17 cellular contexts compared by ENCODE assay signal in genomic region chr20:62202083-62202395, GRCh38. TPM values are rescaled to one million over a fixed set of nuclear protein-coding genes. Genes with fewer than 3 reads are reported as not detected.
DNase-seq lines count a peak whose midpoint lies in the region; ATAC-seq and TF ChIP-seq lines count a peak whose summit lies in the region.
"Had no signal": no experiment of that assay in that cellular context is flagged by ENCODE, and none has a peak within 500 bp of the region (broad histone marks: within the 10 kb centered on the region; RNA-seq: fewer than 3 reads in every experiment).

No MANE protein-coding gene starts in this region.

- peaks cover 57% of the 10 kb centered on the region for H3K36me3 ChIP-seq in right atrium auricular region
- peaks cover 0 to 6% of the 10 kb centered on the region in 2 donors for H3K36me3 ChIP-seq in aorta (ENCODE audit: control insufficient read depth in 1 of 2, insufficient read depth in 2 of 2, low read length in 1 of 2)
- H3K36me3 ChIP-seq in neuronal stem cell (replicated peaks in 1 of 2; ENCODE audit: control insufficient read depth in 2 of 2, insufficient read depth in 2 of 2, low read length in 2 of 2) = peaks cover 29 to 54% of the 10 kb centered on the region in 2 donors
- H3K36me3 ChIP-seq: neural progenitor cell had no signal

- TF ChIP-seq CTCF in right atrium auricular region (IDR thresholded peaks at IDR 0.05) = no peak

- H3K18ac ChIP-seq in neuronal stem cell (ENCODE audit: low read length) = no peak overlapping the region

- no peak overlapping the region for H3K4me3 ChIP-seq in right atrium auricular region
- no peak overlapping the region for H3K4me3 ChIP-seq in aorta (ENCODE audit: low read length in 2 of 2)
- H3K4me3 ChIP-seq in neuronal stem cell (ENCODE audit: low read length in 2 of 2) = no peak overlapping the region
- H3K4me3 ChIP-seq: A549, gastrocnemius medialis, neural progenitor cell had no signal

- no peak overlapping the region for H2BK5ac ChIP-seq in neuronal stem cell (ENCODE audit: low read length)

- ATAC-seq in Right ventricle myocardium superior (ENCODE audit: poor library complexity) (no peak), aorta (ENCODE audit: low FRiP score) (no peak)
- ATAC-seq: A549, gastrocnemius medialis had no signal

- H2BK120ac ChIP-seq in neuronal stem cell (ENCODE audit: low read depth, low read length) = no peak overlapping the region

- no peak overlapping the region for H2BK15ac ChIP-seq in neuronal stem cell (ENCODE audit: low read length)

- 66 to 96% methylated on average over 5 of the region's 5 CpGs for WGBS in aorta, 2 donors
- WGBS in neuronal stem cell (ENCODE audit: extremely low coverage in 2 of 2, insufficient read length in 2 of 2, insufficient replicate concordance in 1 of 2), 2 donors = no CpG with 5 or more reads among the region's 5 CpGs

- H3K23ac ChIP-seq in neuronal stem cell (ENCODE audit: low read depth, low read length, poor library complexity) = no peak overlapping the region

- no peaks in the 10 kb centered on the region for H3K9me3 ChIP-seq in right atrium auricular region
- H3K9me3 ChIP-seq in aorta (ENCODE audit: control insufficient read depth, low read length) = no peaks in the 10 kb centered on the region
- peaks cover 0 to 2% of the 10 kb centered on the region in 2 donors for H3K9me3 ChIP-seq in neuronal stem cell (replicated peaks in 1 of 2; ENCODE audit: control insufficient read depth in 2 of 2, insufficient read depth in 1 of 2, low read depth in 1 of 2, low read length in 2 of 2)
- H3K9me3 ChIP-seq: A549, gastrocnemius medialis had no signal

- H2AFZ ChIP-seq in neuronal stem cell (ENCODE audit: low read length) = no peak overlapping the region
- H2AFZ ChIP-seq: neural progenitor cell had no signal

- H4K8ac ChIP-seq in neuronal stem cell (ENCODE audit: low read depth, low read length) = no peak overlapping the region

- DNase-seq in Right ventricle myocardium superior (peak; percentile 34), right atrium auricular region (ENCODE audit: low spot score) (no peak), HS-5 (ENCODE audit: low read depth) (peak; percentile 31), epidermal melanocyte (ENCODE audit: insufficient read length, low spot score) (peak; percentile 48), aorta (peak; percentile 11 to 39), NCI-H1694 treated with DMSO at 0.1 percent for 48 hours (lab: John Stamatoyannopoulos, UW) (no peak), neuronal stem cell (ENCODE audit: low spot score) (no peak)
- DNase-seq in activated CD4-positive, alpha-beta T cell treated with anti-CD3 and anti-CD28 coated beads, Interleukin-2, amount 50 U/mL, for 48 hours = no peak
- DNase-seq: activated CD4-positive, alpha-beta T cell treated with anti-CD3 and anti-CD28 coated beads for 1 hour; activated T-cell treated with anti-CD3 and anti-CD28 coated beads for 4 hours; gastrocnemius medialis; GOT3; NCI-H526; stimulated activated CD4-positive, alpha-beta T cell treated with anti-CD3 and anti-CD28 coated beads, Interleukin-1b, Interleukin-23, amount 100 ng/mL, for 48 hours; T-helper 2 cell had no signal

- intact Hi-C loops in Right ventricle myocardium superior (cut with DNase I) (no loop called here), aorta (cut with DNase I) (no loop called here)

- no peak overlapping the region for H3K27ac ChIP-seq in right atrium auricular region
- H3K27ac ChIP-seq in aorta (ENCODE audit: low read depth in 1 of 2, low read length in 2 of 2) = no peak overlapping the region
- no peak overlapping the region for H3K27ac ChIP-seq in neuronal stem cell (replicated peaks; ENCODE audit: low read length)
- H3K27ac ChIP-seq: A549, gastrocnemius medialis, neural progenitor cell had no signal

- H3K14ac ChIP-seq in neuronal stem cell (ENCODE audit: low read length) = no peak overlapping the region

- no peak overlapping the region for H2BK12ac ChIP-seq in neuronal stem cell (ENCODE audit: low read length)

- H3K4me1 ChIP-seq in right atrium auricular region = no peaks in the 10 kb centered on the region
- H3K4me1 ChIP-seq in aorta (ENCODE audit: control insufficient read depth in 1 of 2, insufficient read depth in 2 of 2, low read length in 2 of 2) = no peaks in the 10 kb centered on the region
- H3K4me1 ChIP-seq in neuronal stem cell (ENCODE audit: control insufficient read depth in 2 of 2, insufficient read depth in 1 of 2, low read depth in 1 of 2, low read length in 2 of 2) = no peaks in the 10 kb centered on the region
- H3K4me1 ChIP-seq: A549, gastrocnemius medialis, neural progenitor cell had no signal

- H3K9ac ChIP-seq in neuronal stem cell (ENCODE audit: low read depth, low read length, poor library complexity) = no peak overlapping the region
- H3K9ac ChIP-seq: neural progenitor cell had no signal

- H3K4ac ChIP-seq in neuronal stem cell (ENCODE audit: low read length) = no peak overlapping the region

- H3K27me3 ChIP-seq in right atrium auricular region (no peaks in the 10 kb centered on the region), aorta (ENCODE audit: control insufficient read depth in 1 of 2, insufficient read depth in 2 of 2, low read length in 1 of 2) (no peaks in the 10 kb centered on the region), neuronal stem cell (ENCODE audit: control insufficient read depth in 3 of 3, insufficient read depth in 3 of 3, low read depth in 1 of 3, low read length in 3 of 3) (no peaks in the 10 kb centered on the region)
- H3K27me3 ChIP-seq: gastrocnemius medialis, neural progenitor cell had no signal

- H3K79me1 ChIP-seq in neuronal stem cell (ENCODE audit: low read depth, low read length) = peaks cover 4% of the 10 kb centered on the region

- no peak overlapping the region for H2AK5ac ChIP-seq in neuronal stem cell (ENCODE audit: low read depth, low read length)

- H3K4me2 ChIP-seq in neuronal stem cell (ENCODE audit: insufficient read depth, low read length, poor library complexity, severe bottlenecking) = no peak overlapping the region
- H3K4me2 ChIP-seq: A549, neural progenitor cell had no signal

- H4K91ac ChIP-seq in neuronal stem cell (ENCODE audit: low read depth, low read length, poor library complexity) = no peak overlapping the region

RNA-seq across cellular contexts. Expression of gene HRH3, which starts 18.0 kb away (rescaled TPM):
- not detected for total RNA-seq in Right ventricle myocardium superior
- total RNA-seq in right atrium auricular region = not detected
- total RNA-seq in aorta = not detected
- polyA plus RNA-seq in aorta = not detected
- 1.4 TPM for polyA plus RNA-seq in neuronal stem cell (2013, experiment 1 of 2)
- 1.4 TPM for polyA plus RNA-seq in neuronal stem cell (2013, experiment 2 of 2)
- total RNA-seq: gastrocnemius medialis had no signal
- polyA plus RNA-seq: A549 had no signal

RNA-seq across cellular contexts. Expression of gene MTG2, which starts 19.2 kb away (rescaled TPM):
- total RNA-seq in Right ventricle myocardium superior (20.8 TPM), right atrium auricular region (10 to 100 TPM; 20.7 to 24.1 TPM), aorta (10 to 100 TPM; 24.6 to 33.3 TPM)
- polyA plus RNA-seq in aorta = 10 to 100 TPM in 1 of 2 donors, 1 to 10 TPM in 1; 5.3 to 55.3 TPM
- polyA plus RNA-seq in neuronal stem cell (2013, experiment 1 of 2) = 24.2 TPM
- 25.1 TPM for polyA plus RNA-seq in neuronal stem cell (2013, experiment 2 of 2)

RNA-seq across cellular contexts. Expression of gene OSBPL2, which starts 36.3 kb away (rescaled TPM):
- total RNA-seq in Right ventricle myocardium superior (52.3 TPM), right atrium auricular region (10 to 100 TPM; 27.2 to 29.6 TPM), aorta (10 to 100 TPM; 58.0 to 71.3 TPM)
- 10 to 100 TPM; 16.2 to 27.8 TPM for polyA plus RNA-seq in aorta
- 23.2 TPM for polyA plus RNA-seq in neuronal stem cell (2013, experiment 1 of 2)
- 23.6 TPM for polyA plus RNA-seq in neuronal stem cell (2013, experiment 2 of 2)

RNA-seq across cellular contexts. Expression of gene SS18L1, which starts 58.5 kb away (rescaled TPM):
- total RNA-seq in Right ventricle myocardium superior (8.9 TPM), right atrium auricular region (1 to 10 TPM; 8.3 to 9.0 TPM), aorta (10 to 100 TPM; 12.1 to 19.1 TPM)
- 10 to 100 TPM in 1 of 2 donors, 1 to 10 TPM in 1; 4.9 to 10.1 TPM for polyA plus RNA-seq in aorta
- polyA plus RNA-seq in neuronal stem cell (2013, experiment 1 of 2) = 13.7 TPM
- polyA plus RNA-seq in neuronal stem cell (2013, experiment 2 of 2) = 13.4 TPM

RNA-seq across cellular contexts. Expression of gene PSMA7, which starts 58.8 kb away (rescaled TPM):
- total RNA-seq in Right ventricle myocardium superior = 239 TPM
- 100 to 1,000 TPM; 258 to 313 TPM for total RNA-seq in right atrium auricular region
- 100 to 1,000 TPM; 136 to 176 TPM for total RNA-seq in aorta
- 100 to 1,000 TPM; 235 to 259 TPM for polyA plus RNA-seq in aorta
- polyA plus RNA-seq in neuronal stem cell (2013, experiment 1 of 2) = 299 TPM
- polyA plus RNA-seq in neuronal stem cell (2013, experiment 2 of 2) = 308 TPM

Comparison
In these comparisons a context has a peak if more than half of its experiments do, and no peak if none do; other contexts are left out.
1. DNase-seq: peak in Right ventricle myocardium superior (single experiment), HS-5 (single experiment), epidermal melanocyte (single experiment) and aorta (2 of 2); none in right atrium auricular region (single experiment), NCI-H1694 treated with DMSO at 0.1 percent for 48 hours (single experiment), neuronal stem cell (single experiment) and activated CD4-positive, alpha-beta T cell treated with anti-CD3 and anti-CD28 coated beads, Interleukin-2, amount 50 U/mL, for 48 hours (0 of 2).